8 cellular contexts compared by ENCODE assay signal in genomic region chr11:57322881-57323467, GRCh38. TPM values are rescaled to one million over a fixed set of nuclear protein-coding genes. Genes with fewer than 3 reads are reported as not detected.
A peak's percentile ranks its signal among the peaks of the same experiment; 100 is the strongest.
DNase-seq lines count a peak whose midpoint lies in the region; ATAC-seq and TF ChIP-seq lines count a peak whose summit lies in the region.

No MANE protein-coding gene starts in this region.

- H3K4me3 Mint-ChIP-seq in T-helper 1 cell treated with Interleukin-12 subunit alpha and Interleukin-12 subunit beta and Interleukin-4 antibody, amounts not matched to agents 30 μg/mL and 1 μg/mL, for 36 hours, result peak overlapping the region; percentile 85

- H3K27ac Mint-ChIP-seq in T-helper 1 cell treated with Interleukin-12 subunit alpha and Interleukin-12 subunit beta and Interleukin-4 antibody, amounts not matched to agents 30 μg/mL and 1 μg/mL, for 36 hours, result peak overlapping the region; percentile 58

- ATAC-seq in HG03159 (IDR thresholded peaks at IDR 0.05; ENCODE audit: unreplicated experiment), result no peak

- H3K27me3 ChIP-seq in kidney epithelial cell (ENCODE audit: control insufficient read depth, insufficient read depth, low read length), result no peaks in the 10 kb centered on the region

- WGBS in adipose tissue, 3 donors, result 79 to 95% (median 95%) methylated on average over 1 of the region's 1 CpG

- peaks cover 2% of the 10 kb centered on the region for H3K36me3 ChIP-seq in kidney epithelial cell (ENCODE audit: control insufficient read depth, insufficient read depth, low read length)

- no peaks in the 10 kb centered on the region for H3K27me3 Mint-ChIP-seq in T-helper 1 cell treated with Interleukin-12 subunit alpha and Interleukin-12 subunit beta and Interleukin-4 antibody, amounts not matched to agents 30 μg/mL and 1 μg/mL, for 36 hours (ENCODE audit: low read depth)

- peak overlapping the region; percentile 80 for H3K4me3 ChIP-seq in kidney epithelial cell (ENCODE audit: low read depth, low read length)

- H3K27ac ChIP-seq in adipose tissue (ENCODE audit: low read depth, low read length), result peak overlapping the region; percentile 19
- peak overlapping the region; percentile 52 for H3K27ac ChIP-seq in substantia nigra (ENCODE audit: low read depth, low read length, poor library complexity, severe bottlenecking)

- H3K36me3 Mint-ChIP-seq in T-helper 1 cell treated with Interleukin-12 subunit alpha and Interleukin-12 subunit beta and Interleukin-4 antibody, amounts not matched to agents 30 μg/mL and 1 μg/mL, for 36 hours (ENCODE audit: low read depth), result peaks cover 28% of the 10 kb centered on the region

- peak; percentile 3 for TF ChIP-seq CTCF in kidney epithelial cell (IDR thresholded peaks at IDR 0.05; ENCODE audit: insufficient read depth, low read length, poor library complexity, severe bottlenecking)

- no peaks in the 10 kb centered on the region for H3K9me3 Mint-ChIP-seq in T-helper 1 cell treated with Interleukin-12 subunit alpha and Interleukin-12 subunit beta and Interleukin-4 antibody, amounts not matched to agents 30 μg/mL and 1 μg/mL, for 36 hours

- H3K4me1 Mint-ChIP-seq in T-helper 1 cell treated with Interleukin-12 subunit alpha and Interleukin-12 subunit beta and Interleukin-4 antibody, amounts not matched to agents 30 μg/mL and 1 μg/mL, for 36 hours (ENCODE audit: low read depth), result peaks cover 46% of the 10 kb centered on the region

- DNase-seq in T-helper 1 cell (no peak), kidney epithelial cell (ENCODE audit: low read depth) (no peak), substantia nigra (lab: John Stamatoyannopoulos, UW) (peak in 1 of 49 donors; percentile 4), CD1c-positive myeloid dendritic cell (ENCODE audit: extremely low spot score) (no peak), medulla oblongata (ENCODE audit: extremely low spot score) (no peak)

RNA-seq across cellular contexts. Expression of gene TNKS1BP1, which starts 1.8 kb away (rescaled TPM):
- 100 to 1,000 TPM in 2 of 3 donors, 10 to 100 TPM in 1; 69.8 to 237 (median 176) TPM for polyA plus RNA-seq in adipose tissue
- 91.1 and 93.2 TPM in 2 replicates for total RNA-seq in kidney epithelial cell

RNA-seq across cellular contexts. Expression of gene SSRP1, which starts 12.7 kb away (rescaled TPM):
- polyA plus RNA-seq in adipose tissue, result 10 to 100 TPM; 57.0 to 63.0 (median 60.1) TPM
- 129 and 156 TPM in 2 replicates for total RNA-seq in kidney epithelial cell

RNA-seq across cellular contexts. Expression of gene P2RX3, which starts 15.2 kb away (rescaled TPM):
- polyA plus RNA-seq in adipose tissue, result under 1 TPM in 1 of 3 donors, not detected in 2; 0.02 TPM
- total RNA-seq in kidney epithelial cell, result not detected in 2 replicates

RNA-seq across cellular contexts. Expression of gene PRG3, which starts 58.0 kb away (rescaled TPM):
- not detected for polyA plus RNA-seq in adipose tissue
- not detected in 2 replicates for total RNA-seq in kidney epithelial cell
